8 cellular contexts compared by ENCODE assay signal in genomic region chr3:114152519-114153151, GRCh38. TPM values are rescaled to one million over a fixed set of nuclear protein-coding genes. Genes with fewer than 3 reads are reported as not detected.
DNase-seq lines count a peak whose midpoint lies in the region; ATAC-seq, FAIRE-seq and TF ChIP-seq lines count a peak whose summit lies in the region.

No MANE protein-coding gene starts in this region.

- peak; percentile 84 to 92 for DNase-seq in HAP-1 (ENCODE audit: low spot score in 2 of 2)
- peak; percentile 99 for DNase-seq in MG63
- DNase-seq in RWPE2 (ENCODE audit: low spot score) = peak; percentile 74
- peak; percentile 14 for DNase-seq in activated gamma-delta T cell (lab: John Stamatoyannopoulos, UW)
- DNase-seq in frontal cortex (ENCODE audit: low spot score in 2 of 2) = peak; percentile 52 to 70
- DNase-seq in non-pigmented ciliary epithelial cell (ENCODE audit: low read depth) = peak; percentile 40

- peak; percentile 87 for ATAC-seq in RWPE2 (ENCODE audit: low read depth)

- H3K4me1 ChIP-seq in ES-I3 (ENCODE audit: insufficient read depth, low read length) (peaks cover 45% of the 10 kb centered on the region), HAP-1 (peaks cover 33% of the 10 kb centered on the region), RWPE2 (ENCODE audit: insufficient read depth, poor library complexity, severe bottlenecking) (no peaks in the 10 kb centered on the region), subcutaneous abdominal adipose tissue (ENCODE audit: control insufficient read depth in 5 of 5, insufficient read depth in 5 of 5, low read length in 5 of 5) (peaks cover 0 to 9% (median 7%) of the 10 kb centered on the region in 5 donors)

- in situ Hi-C loops in HAP-1 (cut with MboI; ENCODE audit: low sequenced_read_pairs) = no loop called here

- peak; percentile 93 for TF ChIP-seq CTCF in RWPE2 (IDR thresholded peaks at IDR 0.05; ENCODE audit: poor library complexity, severe bottlenecking)

- FAIRE-seq in frontal cortex (lab: Jason Lieb, UNC) = no peak

- peak overlapping the region; percentile 39; the same call in 1 of the 2 replicates for H3K9ac ChIP-seq in ES-I3 (ENCODE audit: low read depth, low read length)
- H3K9ac ChIP-seq in subcutaneous abdominal adipose tissue (ENCODE audit: low read length in 5 of 5) = peak overlapping the region in 3 of 5 donors; percentile 33 to 65 (median 52)

- H3K4me3 ChIP-seq in HAP-1 (peak overlapping the region; percentile 15), MG63 (peak overlapping the region; percentile 20), RWPE2 (ENCODE audit: severe bottlenecking) (peak overlapping the region; percentile 18), subcutaneous abdominal adipose tissue (ENCODE audit: low read depth in 1 of 5, low read length in 5 of 5) (peak overlapping the region; percentile 63 to 79 (median 66))

- no peaks in the 10 kb centered on the region for H3K27me3 ChIP-seq in HAP-1 (ENCODE audit: low read depth)
- H3K27me3 ChIP-seq in MG63 = no peaks in the 10 kb centered on the region
- H3K27me3 ChIP-seq in RWPE2 (ENCODE audit: insufficient read depth, poor library complexity, severe bottlenecking) = peaks cover 3% of the 10 kb centered on the region
- H3K27me3 ChIP-seq in subcutaneous abdominal adipose tissue (ENCODE audit: control insufficient read depth in 5 of 5, insufficient read depth in 4 of 5, low read length in 5 of 5) = no peaks in the 10 kb centered on the region

- H3K27ac ChIP-seq in RWPE2 (ENCODE audit: poor library complexity, severe bottlenecking) (no peak overlapping the region), subcutaneous abdominal adipose tissue (ENCODE audit: low read depth, low read length) (no peak overlapping the region)

- H3K9me3 ChIP-seq in ES-I3 (ENCODE audit: control insufficient read depth, insufficient read depth, low read length) = no peaks in the 10 kb centered on the region
- H3K9me3 ChIP-seq in HAP-1 = no peaks in the 10 kb centered on the region
- no peaks in the 10 kb centered on the region for H3K9me3 ChIP-seq in MG63
- no peaks in the 10 kb centered on the region for H3K9me3 ChIP-seq in RWPE2 (ENCODE audit: severe bottlenecking)
- H3K9me3 ChIP-seq in subcutaneous abdominal adipose tissue (ENCODE audit: control insufficient read depth in 5 of 5, low read length in 5 of 5) = no peaks in the 10 kb centered on the region

- no peaks in the 10 kb centered on the region for H3K36me3 ChIP-seq in ES-I3 (ENCODE audit: insufficient read depth, low read length)
- H3K36me3 ChIP-seq in HAP-1 (replicated peaks) = no peaks in the 10 kb centered on the region
- H3K36me3 ChIP-seq in MG63 = no peaks in the 10 kb centered on the region
- no peaks in the 10 kb centered on the region for H3K36me3 ChIP-seq in RWPE2 (ENCODE audit: low read depth)
- H3K36me3 ChIP-seq in subcutaneous abdominal adipose tissue (ENCODE audit: control insufficient read depth in 5 of 5, insufficient read depth in 5 of 5, low read length in 5 of 5) = no peaks in the 10 kb centered on the region

RNA-seq across cellular contexts. Expression of gene DRD3, which starts 26.2 kb away (rescaled TPM):
- not detected in 2 replicates for total RNA-seq in MG63 (2014; rRNA removed; shearing (Covaris generic); ENCODE audit: low replicate concordance)
- total RNA-seq in frontal cortex = 0.82 TPM

Comparison
In these comparisons a context has a peak if more than half of its experiments do, and no peak if none do; other contexts are left out.
1. DNase-seq: peak in every context shown above with its lines; median percentile 99 in MG63; 88 in HAP-1; 74 in RWPE2; 61 in frontal cortex; 40 in non-pigmented ciliary epithelial cell; 14 in activated gamma-delta T cell.
2. H3K4me3 ChIP-seq: peak in every context shown above with its lines; median percentile 66 in subcutaneous abdominal adipose tissue; 20 in MG63; 18 in RWPE2; 15 in HAP-1.